Comparison of ENCODE assay signal across 1 cellular context in genomic region chr5:175484322-175484721, GRCh38.
A peak's percentile ranks its signal among the peaks of the same experiment; 100 is the strongest.
TF ChIP-seq lines count a peak whose summit lies in the region.

No MANE protein-coding gene starts in this region.

TF ChIP-seq in HepG2, 621 proteins besides CTCF, POLR2A, EP300 and RAD21:
- TF ChIP-seq ARHGAP35 (CRISPR knock-in tag; IDR thresholded peaks at IDR 0.05; ENCODE audit: borderline replicate concordance) (no peak), ZNF687 (CRISPR knock-in tag; IDR thresholded peaks at IDR 0.05) (peak; percentile 10; the same call in 1 of the 2 replicates), AGO2 (optimal IDR thresholded peaks at IDR 0.05; ENCODE audit: low read depth, low read length) (peak; percentile 48), ZNF879 (CRISPR knock-in tag; IDR thresholded peaks at IDR 0.05) (no peak), SIX1 (CRISPR knock-in tag; IDR thresholded peaks at IDR 0.05; ENCODE audit: borderline replicate concordance) (no peak), RBFOX2 (IDR thresholded peaks at IDR 0.05; ENCODE audit: low read depth, low read length) (peak; percentile 55; the same call in 1 of the 2 replicates), JUND (CRISPR knock-in tag; IDR thresholded peaks at IDR 0.05) (no peak)
